ENCODE assay signal across 8 cellular contexts in the genomic region with DNA sequence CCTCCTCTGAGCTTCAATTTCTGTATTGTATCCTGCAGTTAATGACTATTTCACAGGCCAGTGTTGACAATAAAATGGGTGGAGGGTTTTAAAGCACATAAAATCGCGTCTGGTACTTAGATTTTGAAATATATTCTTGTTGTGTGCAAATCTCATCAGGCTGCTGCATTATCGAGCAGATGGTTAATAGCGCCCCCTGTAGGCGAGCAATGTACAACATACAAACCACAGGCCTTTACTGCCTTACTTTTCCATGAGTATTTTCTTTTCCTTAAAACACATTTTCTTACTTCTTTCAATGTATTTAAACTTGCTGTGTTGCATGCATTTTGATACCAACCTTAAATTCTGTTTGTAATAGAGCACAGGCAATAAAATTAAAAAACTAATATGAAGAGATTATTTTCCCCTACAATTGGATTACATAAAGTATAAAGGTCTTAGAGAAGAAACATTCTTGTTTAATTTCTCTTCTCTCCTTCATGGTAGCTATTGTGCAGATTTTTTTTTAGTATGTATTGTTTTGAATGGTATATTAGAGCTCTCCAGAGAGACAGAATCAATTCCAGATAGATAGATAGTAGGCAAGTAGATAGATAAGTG.
DNase-seq lines count a peak whose midpoint lies in the region; ATAC-seq and TF ChIP-seq lines count a peak whose summit lies in the region.

No MANE protein-coding gene starts in this region.

- no peaks in the 10 kb centered on the region for H3K9me3 ChIP-seq in upper lobe of right lung

- no peaks in the 10 kb centered on the region for H3K27me3 ChIP-seq in upper lobe of right lung

- no peak overlapping the region for H3K27ac ChIP-seq in upper lobe of right lung

- peak; percentile 68 for ATAC-seq in GM21529 (IDR thresholded peaks at IDR 0.05; ENCODE audit: unreplicated experiment)
- peak; percentile 68 for ATAC-seq in upper lobe of right lung

- H3K27ac Mint-ChIP-seq in activated naive CD8-positive, alpha-beta T cell treated with anti-CD3 and anti-CD28 coated beads for 36 hours = no peak overlapping the region

- H3K36me3 Mint-ChIP-seq in activated naive CD8-positive, alpha-beta T cell treated with anti-CD3 and anti-CD28 coated beads for 36 hours = no peaks in the 10 kb centered on the region

- H3K9me3 Mint-ChIP-seq in activated naive CD8-positive, alpha-beta T cell treated with anti-CD3 and anti-CD28 coated beads for 36 hours = no peaks in the 10 kb centered on the region

- TF ChIP-seq CTCF in upper lobe of right lung (IDR thresholded peaks at IDR 0.05) = peak; percentile 61

- intact Hi-C loops in upper lobe of right lung (cut with DNase I) = no loop called here

- H3K36me3 ChIP-seq in upper lobe of right lung = no peaks in the 10 kb centered on the region

- no peaks in the 10 kb centered on the region for H3K27me3 Mint-ChIP-seq in activated naive CD8-positive, alpha-beta T cell treated with anti-CD3 and anti-CD28 coated beads for 36 hours

- no peak overlapping the region for H3K4me3 Mint-ChIP-seq in activated naive CD8-positive, alpha-beta T cell treated with anti-CD3 and anti-CD28 coated beads for 36 hours

- no peak overlapping the region for H3K4me3 ChIP-seq in upper lobe of right lung

- peak; percentile 75 for DNase-seq in DMS 273 (lab: John Stamatoyannopoulos, UW; ENCODE audit: unreplicated experiment)
- DNase-seq in DMS 273 treated with DMSO at 0.1 percent for 48 hours (lab: John Stamatoyannopoulos, UW) = no peak
- peak; percentile 35 for DNase-seq in NCI-H1417 treated with DMSO at 0.1 percent for 48 hours (lab: John Stamatoyannopoulos, UW)
- peak; percentile 27 for DNase-seq in activated naive CD8-positive, alpha-beta T cell treated with anti-CD3 and anti-CD28 coated beads for 36 hours
- DNase-seq in islet precursor cell = peak; percentile 62
- DNase-seq in upper lobe of right lung = no peak
- DNase-seq in HuH-7.5 (ENCODE audit: low spot score) = no peak

- no peaks in the 10 kb centered on the region for H3K4me1 ChIP-seq in upper lobe of right lung

- H3K4me1 Mint-ChIP-seq in activated naive CD8-positive, alpha-beta T cell treated with anti-CD3 and anti-CD28 coated beads for 36 hours = no peaks in the 10 kb centered on the region

Comparison
In these comparisons a context has a peak if more than half of its experiments do, and no peak if none do; other contexts are left out.
1. DNase-seq: peak in DMS 273 (single experiment), NCI-H1417 treated with DMSO at 0.1 percent for 48 hours (single experiment), activated naive CD8-positive, alpha-beta T cell treated with anti-CD3 and anti-CD28 coated beads for 36 hours (single experiment) and islet precursor cell (single experiment); none in DMS 273 treated with DMSO at 0.1 percent for 48 hours (single experiment), upper lobe of right lung (single experiment) and HuH-7.5 (single experiment).